Comparison of ENCODE assay signal across 26 cellular contexts in the genomic region with DNA sequence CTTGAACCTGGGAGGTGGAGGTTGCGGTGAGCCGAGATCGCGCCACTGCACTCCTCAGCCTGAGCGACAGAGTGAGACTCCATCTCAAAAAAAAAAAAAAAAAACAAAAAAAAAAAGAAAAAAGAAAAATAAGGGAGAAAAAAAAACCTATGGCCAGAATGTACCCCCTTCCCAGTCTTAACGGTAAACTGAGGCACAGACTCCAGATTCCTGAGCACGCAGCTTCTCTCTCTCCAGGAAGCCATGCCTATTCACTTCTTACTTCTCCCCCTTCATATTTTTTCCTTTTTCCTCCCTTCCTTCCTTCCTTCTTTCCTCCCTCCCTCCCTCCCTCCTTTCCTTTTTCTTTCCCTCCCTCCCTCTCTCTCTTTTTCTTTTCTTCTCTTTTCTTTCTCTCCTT.
"Had no signal": no experiment of that assay in that cellular context is flagged by ENCODE, and none has a peak within 500 bp of the region (broad histone marks: within the 10 kb centered on the region; RNA-seq: fewer than 3 reads in every experiment).

No MANE protein-coding gene starts in this region.

- H3K4me1 ChIP-seq: colonic mucosa, gastrocnemius medialis had no signal

- FAIRE-seq: endometrium, keratinocyte had no signal

- DNase-seq: colonic mucosa; cortex of kidney; effector CD8-positive, alpha-beta T cell; effector memory CD8-positive, alpha-beta T cell; endodermal cell; erythroblast; esophagus squamous epithelium; foreskin fibroblast; foreskin melanocyte; gastrocnemius medialis; heart left ventricle; hypothalamus; immature natural killer cell; left cardiac atrium; left ventricle myocardium superior; mammary epithelial cell; mesendoderm; midbrain; naive thymus-derived CD4-positive, alpha-beta T cell had no signal

- H3K4me2 ChIP-seq: hepatocyte had no signal

- H3K27me3 ChIP-seq: colonic mucosa, hepatocyte had no signal

- H3K36me3 ChIP-seq: colonic mucosa, esophagus squamous epithelium, gastrocnemius medialis had no signal

- H3K27ac ChIP-seq: colonic mucosa, epithelial cell of prostate, esophagus squamous epithelium, gastrocnemius medialis, heart left ventricle, hepatocyte, left lung had no signal

- ATAC-seq: effector memory CD8-positive, alpha-beta T cell; esophagus mucosa; gastrocnemius medialis; heart left ventricle; left cardiac atrium; left lung; left ventricle myocardium superior; naive thymus-derived CD4-positive, alpha-beta T cell had no signal

- H2AFZ ChIP-seq: hepatocyte had no signal

- H3K9me3 ChIP-seq: colonic mucosa, gastrocnemius medialis, heart left ventricle, left lung had no signal

- H3K4me3 ChIP-seq: colonic mucosa, esophagus squamous epithelium, gastrocnemius medialis, heart left ventricle, hepatocyte, left lung, lung had no signal

- H3K79me2 ChIP-seq: hepatocyte had no signal
